Comparison of ENCODE assay signal across 25 cellular contexts in the genomic region with DNA sequence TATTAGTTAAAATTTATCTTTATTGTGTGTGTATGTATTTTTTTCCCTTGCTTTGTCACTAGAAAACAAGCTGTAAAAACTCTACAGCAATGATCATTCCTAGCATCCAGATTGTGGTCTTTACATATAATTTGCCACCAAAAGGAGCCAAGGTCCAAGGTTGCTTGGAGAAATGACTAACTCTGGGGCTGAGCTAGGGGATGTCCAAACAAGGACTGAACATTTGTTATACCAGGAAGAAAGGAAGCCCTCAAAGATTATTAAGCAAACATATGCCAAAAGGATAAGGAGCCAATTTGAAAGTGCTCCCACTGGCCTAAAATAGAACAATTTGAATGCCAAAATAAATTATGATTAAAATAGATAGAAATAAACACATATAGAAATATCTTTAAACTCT.
A peak's percentile ranks its signal among the peaks of the same experiment; 100 is the strongest.
DNase-seq lines count a peak whose midpoint lies in the region; ATAC-seq and TF ChIP-seq lines count a peak whose summit lies in the region.
"Had no signal": no experiment of that assay in that cellular context is flagged by ENCODE, and none has a peak within 500 bp of the region (broad histone marks: within the 10 kb centered on the region; RNA-seq: fewer than 3 reads in every experiment).

No MANE protein-coding gene starts in this region.

- ATAC-seq in HG03159 (IDR thresholded peaks at IDR 0.05; ENCODE audit: unreplicated experiment) (no peak), GM21423 (IDR thresholded peaks at IDR 0.05; ENCODE audit: unreplicated experiment) (no peak)
- ATAC-seq: A549, GM12878 had no signal

- H3K27ac Mint-ChIP-seq in Calu3 (ENCODE audit: unreplicated experiment): no peak overlapping the region
- H3K27ac Mint-ChIP-seq: H9, HFFc6 had no signal

- no peaks in the 10 kb centered on the region for H3K36me3 ChIP-seq in SJCRH30
- H3K36me3 ChIP-seq: BE2C had no signal

- H3K4me3 ChIP-seq in fibroblast of pulmonary artery (replicated peaks; ENCODE audit: low read depth, low read length) (no peak overlapping the region), SJCRH30 (no peak overlapping the region)
- H3K4me3 ChIP-seq: A549, GM12878, GM23248, SK-N-MC had no signal

- H3K27me3 Mint-ChIP-seq in Calu3 (ENCODE audit: unreplicated experiment): no peaks in the 10 kb centered on the region

- BruUV-seq in Calu3 (replicated peaks; lab: Mats Ljungman, UMichigan): no TSS peak

- 0 out of 2 replicates have a peak, but pooled peaks cover 3% of the 10 kb centered on the region for H3K9me3 ChIP-seq in SJCRH30 (replicated peaks)
- H3K9me3 ChIP-seq: A549, BE2C had no signal

- H3K4me1 Mint-ChIP-seq in Calu3 (ENCODE audit: low read depth, unreplicated experiment): peaks cover 23% of the 10 kb centered on the region

- no peaks in the 10 kb centered on the region for H3K4me1 ChIP-seq in SJCRH30
- H3K4me1 ChIP-seq: A549, BE2C had no signal

- no peaks in the 10 kb centered on the region for H3K9me3 Mint-ChIP-seq in Calu3 (ENCODE audit: low read depth, unreplicated experiment)
- H3K9me3 Mint-ChIP-seq: H9, HFFc6 had no signal

- intact Hi-C loops in Calu3 (cut with micrococcal nuclease; ENCODE audit: unreplicated experiment): loop anchor here (5.0 kb wide), 1 partner anchor 115 kb away; no protein-coding TSS in a partner anchor

- no peak for TF ChIP-seq CTCF in Calu3 (IDR thresholded peaks at IDR 0.05; ENCODE audit: unreplicated experiment)
- TF ChIP-seq CTCF in fibroblast of pulmonary artery (IDR thresholded peaks at IDR 0.05; ENCODE audit: low read length, missing control alignments): no peak

- H3K4me3 Mint-ChIP-seq in Calu3 (ENCODE audit: low read depth, unreplicated experiment): no peak overlapping the region
- H3K4me3 Mint-ChIP-seq: H9, HFFc6 had no signal

- CTCF ChIA-PET in Calu3 (lab: Charles Lee): no interaction called here

- no peaks in the 10 kb centered on the region for H3K27me3 ChIP-seq in SJCRH30

- H3K36me3 Mint-ChIP-seq in Calu3 (ENCODE audit: insufficient read depth, unreplicated experiment): no peaks in the 10 kb centered on the region

- DNase-seq in Calu3 (peak; percentile 38), HuH-7 (ENCODE audit: low spot score) (peak; percentile 2), cerebellar cortex (ENCODE audit: low spot score) (peak; percentile 91), fibroblast of pulmonary artery (ENCODE audit: low read depth) (peak; percentile 10), iPS-NIHi11 (ENCODE audit: low spot score) (no peak), SJCRH30 (no peak)
- DNase-seq: BE2C, DMS79, GM23248, H9, HFFc6, KBM-7, MV-4-11, NCI-H1105 treated with DMSO at 0.1 percent for 48 hours, NCI-H2081, NCI-H2171, NCI-H345, NCI-H526, OCI-M1, SHP77 had no signal

- H3K27ac ChIP-seq in SJCRH30: no peak overlapping the region
- H3K27ac ChIP-seq: A549, GM23248, SK-N-MC had no signal

Comparison
In these comparisons a context has a peak if more than half of its experiments do, and no peak if none do; other contexts are left out.
1. DNase-seq: peak in Calu3 (single experiment), HuH-7 (single experiment), cerebellar cortex (single experiment) and fibroblast of pulmonary artery (single experiment); none in iPS-NIHi11 (single experiment) and SJCRH30 (0 of 2).